Comparison of ENCODE assay signal across 1 cellular context in the genomic region with DNA sequence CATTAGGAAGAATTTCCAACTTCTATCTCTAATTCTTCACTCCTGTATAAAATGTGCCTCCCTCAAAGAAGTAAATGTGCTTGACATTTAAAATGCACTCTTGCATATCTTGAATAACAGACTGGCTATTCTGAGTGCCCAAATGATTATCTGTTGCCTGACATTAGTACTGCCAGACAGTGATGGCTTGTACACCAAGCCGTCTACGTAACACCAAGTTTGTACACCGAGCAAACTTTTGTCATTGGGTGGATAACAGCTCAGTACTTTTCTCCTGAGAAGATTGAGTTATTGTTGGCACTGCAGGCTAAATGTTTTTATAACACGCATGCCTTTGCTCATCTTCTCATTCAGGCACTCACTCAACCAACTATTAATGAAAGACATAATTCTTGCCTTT.
TF ChIP-seq lines count a peak whose summit lies in the region.

No MANE protein-coding gene starts in this region.

TF ChIP-seq in A549, 52 proteins besides CTCF, POLR2A, EP300 and RAD21:
- TF ChIP-seq ZSCAN20 (CRISPR knock-in tag; IDR thresholded peaks at IDR 0.05) (no peak), CHD2 (IDR thresholded peaks at IDR 0.05; ENCODE audit: low read length, partially characterized antibody) (no peak), HOXA7 (CRISPR knock-in tag; IDR thresholded peaks at IDR 0.05) (no peak), PHF8 (IDR thresholded peaks at IDR 0.05; ENCODE audit: borderline replicate concordance, low read depth) (no peak), POLR2AphosphoS2 (conservative IDR thresholded peaks at IDR 0.05; ENCODE audit: low read length) (no peak), ZFP36 (IDR thresholded peaks at IDR 0.05; ENCODE audit: borderline replicate concordance, partially characterized antibody) (no peak)
- TF ChIP-seq, protein P1, sequence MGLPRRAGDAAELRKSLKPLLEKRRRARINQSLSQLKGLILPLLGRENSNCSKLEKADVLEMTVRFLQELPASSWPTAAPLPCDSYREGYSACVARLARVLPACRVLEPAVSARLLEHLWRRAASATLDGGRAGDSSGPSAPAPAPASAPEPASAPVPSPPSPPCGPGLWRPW (IDR thresholded peaks at IDR 0.05): no peak
TF ChIP-seq in A549: peak in this region for 0.
